Comparison of ENCODE assay signal across 8 cellular contexts in the genomic region with DNA sequence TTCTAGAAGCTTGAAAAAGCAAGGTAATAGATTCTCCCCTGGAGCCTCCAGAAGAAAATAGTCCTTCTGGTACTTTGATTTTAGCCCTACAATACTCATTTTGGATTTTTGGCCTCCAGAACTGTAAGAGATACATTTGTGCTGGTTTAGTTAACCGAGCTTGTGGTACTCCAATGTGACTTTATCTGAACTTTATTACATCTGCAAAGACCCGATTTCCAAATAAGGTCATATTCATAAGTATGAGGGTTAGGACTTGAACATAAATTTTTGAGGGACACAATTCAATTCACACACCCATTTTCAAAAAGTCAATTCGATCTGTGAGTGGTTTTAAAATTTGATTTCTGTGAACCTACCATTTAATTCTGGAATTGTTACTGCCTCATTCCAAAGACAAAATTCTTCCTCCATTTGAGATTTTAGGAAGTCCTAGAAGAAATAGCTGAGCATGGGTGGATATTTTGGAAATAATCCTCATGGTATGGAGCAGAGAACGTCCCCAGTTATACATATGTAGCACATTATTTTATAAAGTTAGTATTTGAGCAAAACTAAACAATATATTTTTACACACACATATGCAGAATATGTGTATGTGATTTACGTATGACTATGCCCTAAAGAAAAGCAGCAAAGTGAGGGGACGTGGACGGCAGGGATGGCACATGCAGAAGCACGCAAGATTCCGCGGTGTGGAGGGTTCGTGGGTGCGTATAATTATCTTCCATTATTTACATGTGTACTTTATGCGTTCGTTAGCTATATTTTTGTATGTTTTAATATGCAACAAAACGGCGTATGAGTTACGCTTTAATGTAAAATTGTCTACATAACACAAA. TPM values are rescaled to one million over a fixed set of nuclear protein-coding genes. Genes with fewer than 3 reads are reported as not detected.
DNase-seq lines count a peak whose midpoint lies in the region; ATAC-seq and TF ChIP-seq lines count a peak whose summit lies in the region.

No MANE protein-coding gene starts in this region.

- H3K27me3 ChIP-seq in CD8-positive, alpha-beta memory T cell (ENCODE audit: insufficient read depth, low read length, poor library complexity, severe bottlenecking), result no peaks in the 10 kb centered on the region
- H3K27me3 ChIP-seq in NT2/D1 (ENCODE audit: insufficient read depth, insufficient read length) (no peaks in the 10 kb centered on the region), dorsolateral prefrontal cortex (no peaks in the 10 kb centered on the region)

- POLR2A ChIA-PET in CD8-positive, alpha-beta memory T cell (lab: Charles Lee), result interaction anchor here (0.6 kb wide), 1 partner anchor 1814 kb away, joined by 3 read pairs; no protein-coding TSS in a partner anchor
- POLR2A ChIA-PET in naive thymus-derived CD8-positive, alpha-beta T cell (lab: Charles Lee), result interaction anchor here (0.5 kb wide), 1 partner anchor 69 kb away, joined by 5 read pairs; no protein-coding TSS in a partner anchor
- POLR2A ChIA-PET in RWPE1 (lab: Yijun Ruan, JAX; ENCODE audit: low non-redundant PET), result no interaction called here

- H3K4me1 ChIP-seq in CD8-positive, alpha-beta memory T cell (ENCODE audit: insufficient read depth, low read length), result peaks cover 19% of the 10 kb centered on the region
- H3K4me1 ChIP-seq in NT2/D1 (ENCODE audit: insufficient read depth, insufficient read length), result no peaks in the 10 kb centered on the region

- peak overlapping the region; percentile 91 to 98 (median 98) for H3K27ac Mint-ChIP-seq in CD8-positive, alpha-beta memory T cell
- peak overlapping the region; percentile 93 to 99 (median 98) for H3K27ac Mint-ChIP-seq in naive thymus-derived CD8-positive, alpha-beta T cell

- DNase-seq in CD8-positive, alpha-beta memory T cell, result no peak
- DNase-seq in NT2/D1 (ENCODE audit: low read depth, low spot score) (no peak), dorsolateral prefrontal cortex (peak in 3 of 10 donors; percentile 5 to 31 (median 13)), NCI-H187 (lab: John Stamatoyannopoulos, UW) (no peak), RWPE1 (ENCODE audit: low spot score) (no peak), NCI-H187 treated with DMSO at 0.1 percent for 48 hours (lab: John Stamatoyannopoulos, UW) (no peak)
- DNase-seq in naive thymus-derived CD8-positive, alpha-beta T cell, result no peak

- peak overlapping the region; percentile 84 for H3K27ac ChIP-seq in CD8-positive, alpha-beta memory T cell (ENCODE audit: low read depth, low read length)
- H3K27ac ChIP-seq in dorsolateral prefrontal cortex (peak overlapping the region in 58 of 59 donors; percentile 27 to 96 (median 86)), RWPE1 (no peak overlapping the region)

- no peaks in the 10 kb centered on the region for H3K9me3 Mint-ChIP-seq in CD8-positive, alpha-beta memory T cell
- H3K9me3 Mint-ChIP-seq in naive thymus-derived CD8-positive, alpha-beta T cell, result no peaks in the 10 kb centered on the region

- peak overlapping the region; percentile 95 to 98 (median 98) for H3K4me3 Mint-ChIP-seq in CD8-positive, alpha-beta memory T cell
- peak overlapping the region; percentile 86 to 98 (median 96) for H3K4me3 Mint-ChIP-seq in naive thymus-derived CD8-positive, alpha-beta T cell

- H3K4me3 ChIP-seq in CD8-positive, alpha-beta memory T cell (ENCODE audit: low read length), result peak overlapping the region; percentile 100
- H3K4me3 ChIP-seq in NT2/D1 (ENCODE audit: insufficient read length, low read depth) (peak overlapping the region; percentile 86), dorsolateral prefrontal cortex (peak overlapping the region; percentile 60 to 99 (median 89))

- H3K9me3 ChIP-seq in CD8-positive, alpha-beta memory T cell (ENCODE audit: low read length), result no peaks in the 10 kb centered on the region
- no peaks in the 10 kb centered on the region for H3K9me3 ChIP-seq in NT2/D1 (ENCODE audit: insufficient read depth, low read length)

- peaks cover 31 to 37% (median 31%) of the 10 kb centered on the region in 3 donors for H3K4me1 Mint-ChIP-seq in CD8-positive, alpha-beta memory T cell
- peaks cover 7 to 38% (median 22%) of the 10 kb centered on the region in 4 donors for H3K4me1 Mint-ChIP-seq in naive thymus-derived CD8-positive, alpha-beta T cell

- peaks cover 8 to 31% of the 10 kb centered on the region in 2 donors for H3K27me3 Mint-ChIP-seq in CD8-positive, alpha-beta memory T cell
- H3K27me3 Mint-ChIP-seq in naive thymus-derived CD8-positive, alpha-beta T cell, result peaks cover 10 to 29% (median 17%) of the 10 kb centered on the region in 5 donors

- H3K36me3 Mint-ChIP-seq in CD8-positive, alpha-beta memory T cell, result peaks cover 0 to 17% (median 2%) of the 10 kb centered on the region in 3 donors
- peaks cover 0 to 4% (median 2%) of the 10 kb centered on the region in 3 donors for H3K36me3 Mint-ChIP-seq in naive thymus-derived CD8-positive, alpha-beta T cell

- peak overlapping the region; percentile 87 for H3K9ac ChIP-seq in NT2/D1 (ENCODE audit: insufficient read length, low read depth)

- CTCF ChIA-PET in CD8-positive, alpha-beta memory T cell (lab: Charles Lee), result no interaction called here
- CTCF ChIA-PET in RWPE1 (lab: Yijun Ruan, JAX), result interaction anchor here (0.6 to 0.7 kb wide), 2 partner anchors 16 to 483 kb away, joined by 3 read pairs; no protein-coding TSS in a partner anchor

- peaks cover under 1% of the 10 kb centered on the region for H3K36me3 ChIP-seq in CD8-positive, alpha-beta memory T cell (ENCODE audit: insufficient read depth, low read length)
- peaks cover 17% of the 10 kb centered on the region for H3K36me3 ChIP-seq in NT2/D1 (ENCODE audit: insufficient read depth, insufficient read length, low read length)

- TF ChIP-seq CTCF in dorsolateral prefrontal cortex (IDR thresholded peaks at IDR 0.05 in 54 of 56, conservative IDR thresholded peaks at IDR 0.05 in 2 of 56; ENCODE audit: low read depth in 1 of 56, partially characterized antibody in 56 of 56) (no peak), RWPE1 (conservative IDR thresholded peaks at IDR 0.05; ENCODE audit: low read depth) (no peak)

- no peak for ATAC-seq in naive thymus-derived CD8-positive, alpha-beta T cell
- ATAC-seq in HG02852 (IDR thresholded peaks at IDR 0.05; ENCODE audit: unreplicated experiment), result no peak

- intact Hi-C loops in dorsolateral prefrontal cortex (cut with DNase I), result loop anchor here (5.0 kb wide), 1 partner anchor 86 kb away; a partner anchor contains a TSS

RNA-seq across cellular contexts. Expression of a gene that starts 0.9 kb away (rescaled TPM):
- total RNA-seq in CD8-positive, alpha-beta memory T cell, result 10 to 100 TPM; 38.6 to 42.5 TPM
- polyA plus RNA-seq in CD8-positive, alpha-beta memory T cell, result 7.2 TPM
- 10 to 100 TPM; 10.5 to 27.4 (median 17.8) TPM for total RNA-seq in dorsolateral prefrontal cortex
- total RNA-seq in naive thymus-derived CD8-positive, alpha-beta T cell, result 10 to 100 TPM; 19.1 to 20.7 TPM
- polyA plus RNA-seq in naive thymus-derived CD8-positive, alpha-beta T cell, result 1 to 10 TPM; 4.2 to 8.2 (median 6.1) TPM

RNA-seq across cellular contexts. Expression of a gene that starts 44.8 kb away (rescaled TPM):
- total RNA-seq in CD8-positive, alpha-beta memory T cell, result 1 to 10 TPM; 3.5 to 3.6 TPM
- 0.76 TPM for polyA plus RNA-seq in CD8-positive, alpha-beta memory T cell
- total RNA-seq in dorsolateral prefrontal cortex, result 10 to 100 TPM in 82 of 120 experiments, 1 to 10 TPM in 38; 5.2 to 20.4 (median 11.3) TPM
- 1 to 10 TPM; 1.1 to 1.7 TPM for total RNA-seq in naive thymus-derived CD8-positive, alpha-beta T cell
- polyA plus RNA-seq in naive thymus-derived CD8-positive, alpha-beta T cell, result under 1 TPM; 0.30 to 0.88 (median 0.79) TPM
